In the genomic region with DNA sequence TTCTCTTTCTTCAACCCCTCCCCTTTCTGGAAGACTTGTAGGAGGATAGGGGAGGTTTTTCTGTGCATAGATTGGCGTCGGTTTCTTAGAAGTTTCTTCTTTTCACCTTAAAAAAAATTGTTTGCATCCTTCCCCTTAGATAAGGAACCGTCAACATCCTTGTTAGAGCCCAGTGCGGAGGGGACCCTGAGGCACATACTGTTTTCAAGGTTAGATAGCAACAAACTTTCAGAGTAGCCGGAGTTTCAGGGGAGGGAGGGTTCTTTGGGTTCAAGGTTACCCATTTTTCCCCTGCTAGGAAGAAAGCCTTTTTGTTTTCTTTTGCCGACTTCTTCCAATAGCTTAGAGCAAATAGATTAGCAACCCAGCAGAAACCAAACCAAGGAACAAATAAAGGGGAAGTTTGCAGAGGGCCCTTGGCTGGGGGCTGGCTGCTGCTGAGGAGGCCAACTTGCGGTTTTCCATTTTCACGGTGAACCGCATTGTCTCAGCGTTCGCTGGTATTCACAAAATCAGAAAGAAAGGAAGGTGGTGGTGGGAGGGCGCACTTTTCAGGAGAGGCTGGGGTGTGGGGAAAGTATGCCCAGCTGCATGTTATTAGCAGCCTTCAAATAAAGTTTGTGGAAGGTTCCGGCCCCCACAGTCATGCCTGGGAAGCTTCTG, we compare ENCODE assay signal across 9 cellular contexts. TPM values are rescaled to one million over a fixed set of nuclear protein-coding genes. Genes with fewer than 3 reads are reported as not detected.
DNase-seq lines count a peak whose midpoint lies in the region; ATAC-seq lines count a peak whose summit lies in the region.
"Had no signal": no experiment of that assay in that cellular context is flagged by ENCODE, and none has a peak within 500 bp of the region (broad histone marks: within the 10 kb centered on the region; RNA-seq: fewer than 3 reads in every experiment).

No MANE protein-coding gene starts in this region.

- intact Hi-C loops in Right ventricle myocardium superior (cut with DNase I), result no loop called here

- H3K4me1 Mint-ChIP-seq in activated T-cell treated with anti-CD3 and anti-CD28 coated beads, Interleukin-2, amount 50 U/mL, for 24 hours (ENCODE audit: low read depth), result peaks cover 77% of the 10 kb centered on the region
- H3K4me1 Mint-ChIP-seq in naive thymus-derived CD8-positive, alpha-beta T cell, result peaks cover 49 to 91% (median 87%) of the 10 kb centered on the region in 4 donors

- DNase-seq in M059J (ENCODE audit: low read depth), result peak; percentile 30
- peak; percentile 56 for DNase-seq in activated T-cell treated with anti-CD3 and anti-CD28 coated beads, Interleukin-2, amount 50 U/mL, for 24 hours
- DNase-seq in naive thymus-derived CD8-positive, alpha-beta T cell, result peak in 8 of 10 donors; percentile 13 to 47 (median 27)
- DNase-seq in COLO829 (ENCODE audit: low spot score), result no peak
- no peak for DNase-seq in NCI-H2107 (lab: John Stamatoyannopoulos, UW)
- no peak for DNase-seq in Right ventricle myocardium superior
- no peak for DNase-seq in ACHN
- DNase-seq: IMR-90 had no signal

- POLR2A ChIA-PET in naive thymus-derived CD8-positive, alpha-beta T cell (lab: Charles Lee), result interaction anchor here (0.7 to 1.2 kb wide), 3 partner anchors 10 to 23 kb away, joined by 3 to 5 read pairs (median 3); no protein-coding TSS in a partner anchor

- H3K9me3 Mint-ChIP-seq in activated T-cell treated with anti-CD3 and anti-CD28 coated beads, Interleukin-2, amount 50 U/mL, for 24 hours, result no peaks in the 10 kb centered on the region
- H3K9me3 Mint-ChIP-seq in naive thymus-derived CD8-positive, alpha-beta T cell, result no peaks in the 10 kb centered on the region

- H3K36me3 Mint-ChIP-seq in activated T-cell treated with anti-CD3 and anti-CD28 coated beads, Interleukin-2, amount 50 U/mL, for 24 hours (ENCODE audit: low read depth), result peaks cover 52% of the 10 kb centered on the region
- peaks cover 0 to 46% (median 0%) of the 10 kb centered on the region in 3 donors for H3K36me3 Mint-ChIP-seq in naive thymus-derived CD8-positive, alpha-beta T cell

- H3K4me3 Mint-ChIP-seq in activated T-cell treated with anti-CD3 and anti-CD28 coated beads, Interleukin-2, amount 50 U/mL, for 24 hours, result peak overlapping the region; percentile 62
- peak overlapping the region; percentile 44 to 77 (median 69) for H3K4me3 Mint-ChIP-seq in naive thymus-derived CD8-positive, alpha-beta T cell

- peak; percentile 61 for ATAC-seq in GM19397 (IDR thresholded peaks at IDR 0.05; ENCODE audit: unreplicated experiment)
- ATAC-seq in naive thymus-derived CD8-positive, alpha-beta T cell, result peak; percentile 56 to 68
- ATAC-seq in Right ventricle myocardium superior (ENCODE audit: poor library complexity), result no peak

- H3K27me3 Mint-ChIP-seq in activated T-cell treated with anti-CD3 and anti-CD28 coated beads, Interleukin-2, amount 50 U/mL, for 24 hours, result no peaks in the 10 kb centered on the region
- H3K27me3 Mint-ChIP-seq in naive thymus-derived CD8-positive, alpha-beta T cell, result no peaks in the 10 kb centered on the region

- in situ Hi-C loops in ACHN (cut with HindIII; ENCODE audit: low pct_ligation_motif_present, low pct_unique_long_range_greater_than_20kb, low sequenced_read_pairs), result no loop called here

- peak overlapping the region; percentile 83 for H3K27ac Mint-ChIP-seq in activated T-cell treated with anti-CD3 and anti-CD28 coated beads, Interleukin-2, amount 50 U/mL, for 24 hours
- peak overlapping the region; percentile 32 to 91 (median 74) for H3K27ac Mint-ChIP-seq in naive thymus-derived CD8-positive, alpha-beta T cell

RNA-seq across cellular contexts. Expression of a gene that starts 28.8 kb away (rescaled TPM):
- 16.1 and 28.6 TPM in 2 replicates for total RNA-seq in M059J (2014; rRNA removed; shearing (Covaris generic))
- 100 to 1,000 TPM; 122 to 136 TPM for total RNA-seq in naive thymus-derived CD8-positive, alpha-beta T cell
- polyA plus RNA-seq in naive thymus-derived CD8-positive, alpha-beta T cell, result 1 to 10 TPM; 2.5 to 4.9 (median 3.8) TPM
- total RNA-seq in Right ventricle myocardium superior, result 110 TPM

Comparison
In these comparisons a context has a peak if more than half of its experiments do, and no peak if none do; other contexts are left out.
1. DNase-seq: peak in M059J (single experiment), activated T-cell treated with anti-CD3 and anti-CD28 coated beads, Interleukin-2, amount 50 U/mL, for 24 hours (single experiment) and naive thymus-derived CD8-positive, alpha-beta T cell (8 of 10); none in COLO829 (single experiment), NCI-H2107 (single experiment), Right ventricle myocardium superior (single experiment) and ACHN (single experiment).